Comparison of ENCODE assay signal across 9 cellular contexts in the genomic region with DNA sequence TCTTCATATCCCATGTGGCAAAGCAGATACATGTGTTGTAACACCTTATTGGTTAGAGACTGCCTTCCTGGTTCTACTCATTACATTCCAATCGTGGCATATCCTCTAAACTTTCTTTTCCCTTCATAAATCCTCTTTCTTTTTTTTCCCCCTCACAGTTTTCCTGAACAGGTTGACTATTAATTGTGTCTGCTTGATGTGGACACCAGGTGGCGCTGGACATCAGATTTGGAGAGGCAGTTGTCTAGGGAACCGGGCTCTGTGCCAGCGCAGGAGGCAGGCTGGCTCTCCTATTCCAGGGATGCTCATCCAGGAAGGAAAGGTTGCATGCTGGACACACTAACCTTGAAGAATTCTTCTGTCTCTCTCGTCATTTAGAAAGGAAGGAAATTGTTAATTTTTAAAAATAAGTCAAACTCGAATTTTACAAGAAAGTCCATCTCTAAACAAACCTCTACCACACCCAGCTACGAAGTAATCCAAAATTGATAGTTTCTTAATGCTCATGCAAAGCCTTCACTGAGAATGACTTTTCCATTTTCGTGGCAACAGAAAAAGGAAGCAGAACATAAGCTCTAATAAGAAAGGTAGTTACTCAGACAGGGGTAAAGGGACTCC. TPM values are rescaled to one million over a fixed set of nuclear protein-coding genes. Genes with fewer than 3 reads are reported as not detected.
DNase-seq lines count a peak whose midpoint lies in the region; ATAC-seq, FAIRE-seq and TF ChIP-seq lines count a peak whose summit lies in the region.
"Had no signal": no experiment of that assay in that cellular context is flagged by ENCODE, and none has a peak within 500 bp of the region (broad histone marks: within the 10 kb centered on the region; RNA-seq: fewer than 3 reads in every experiment).

No MANE protein-coding gene starts in this region.

- no peaks in the 10 kb centered on the region for H3K4me1 ChIP-seq in right atrium auricular region

- H3K4me3 ChIP-seq in right atrium auricular region: no peak overlapping the region

- H3K27ac ChIP-seq in right atrium auricular region: no peak overlapping the region

- no peak for TF ChIP-seq POLR2A in GM12892 (IDR thresholded peaks at IDR 0.05; ENCODE audit: low read depth, low read length)

- no peaks in the 10 kb centered on the region for H3K36me3 ChIP-seq in right atrium auricular region

- H3K27me3 Mint-ChIP-seq in T-cell: no peaks in the 10 kb centered on the region

- peak; percentile 85 for FAIRE-seq in GM12892 (lab: Jason Lieb, UNC)

- no peak overlapping the region for H3K27ac Mint-ChIP-seq in T-cell

- DNase-seq in GM12892 (ENCODE audit: insufficient read length) (peak; percentile 19), NCI-H128 (lab: John Stamatoyannopoulos, UW; ENCODE audit: unreplicated experiment) (peak; percentile 79), T-cell (peak; percentile 17 to 74 (median 61)), amygdala (lab: John Stamatoyannopoulos, UW) (peak; percentile 15 to 95 (median 74)), right atrium auricular region (ENCODE audit: low spot score) (peak; percentile 83), sciatic nerve (ENCODE audit: low spot score) (peak; percentile 95)

- no peak overlapping the region for H3K4me3 Mint-ChIP-seq in T-cell

- POLR2A ChIA-PET in T-cell (lab: Charles Lee): no interaction called here

- no peaks in the 10 kb centered on the region for H3K9me3 Mint-ChIP-seq in T-cell

- intact Hi-C loops in sciatic nerve (cut with DNase I): no loop called here

- ATAC-seq in HG02623 (IDR thresholded peaks at IDR 0.05; ENCODE audit: unreplicated experiment) (peak; percentile 88), T-cell (replicated peaks in 1 of 4) (peak in 2 of 4 experiments; percentile 55 to 60), sciatic nerve (peak; percentile 78), HG03039 (IDR thresholded peaks at IDR 0.05; ENCODE audit: unreplicated experiment) (no peak)

- H3K27me3 ChIP-seq in right atrium auricular region: no peaks in the 10 kb centered on the region

- CTCF ChIA-PET in T-cell (lab: Charles Lee): interaction anchor here in 1 of 2 donors (0.7 kb wide), 1 partner anchor 93 kb away, joined by 3 read pairs; no protein-coding TSS in a partner anchor

- no peaks in the 10 kb centered on the region for H3K4me1 Mint-ChIP-seq in T-cell

- H3K9me3 ChIP-seq in right atrium auricular region: no peaks in the 10 kb centered on the region

- TF ChIP-seq CTCF in right atrium auricular region (IDR thresholded peaks at IDR 0.05): peak; percentile 40 to 79

- H3K36me3 Mint-ChIP-seq in T-cell: no peaks in the 10 kb centered on the region

RNA-seq across cellular contexts. Expression of a gene that starts 59.4 kb away (rescaled TPM):
- polyA plus RNA-seq in GM12892 (2012; ENCODE audit: missing spikeins): not detected
- total RNA-seq in T-cell (not detected), right atrium auricular region (not detected), sciatic nerve (not detected)
- total RNA-seq: temporal lobe had no signal

Comparison
In these comparisons a context has a peak if more than half of its experiments do, and no peak if none do; other contexts are left out.
1. DNase-seq: peak in every context shown above with its lines; median percentile 95 in sciatic nerve; 83 in right atrium auricular region; 79 in NCI-H128; 74 in amygdala; 61 in T-cell; 19 in GM12892.